ENCODE assay signal across 7 cellular contexts in genomic region chr7:152674860-152675760, GRCh38. TPM values are rescaled to one million over a fixed set of nuclear protein-coding genes. Genes with fewer than 3 reads are reported as not detected.
DNase-seq lines count a peak whose midpoint lies in the region; ATAC-seq and TF ChIP-seq lines count a peak whose summit lies in the region.

No MANE protein-coding gene starts in this region.

- ATAC-seq in GM21723 (IDR thresholded peaks at IDR 0.05; ENCODE audit: unreplicated experiment), result peak; percentile 42
- ATAC-seq in SK-N-SH treated with all-trans-retinoic acid at 6 μM for 48 hours, result peak; percentile 67

- H3K27me3 Mint-ChIP-seq in endothelial cell (ENCODE audit: unreplicated experiment), result no peaks in the 10 kb centered on the region

- peak overlapping the region; percentile 98 for H3K4me3 Mint-ChIP-seq in endothelial cell (ENCODE audit: unreplicated experiment)

- H3K4me1 ChIP-seq in ES-I3 (ENCODE audit: insufficient read depth, low read length) (no peaks in the 10 kb centered on the region), neutrophil (ENCODE audit: control insufficient read depth in 1 of 2, insufficient read depth in 1 of 2, low read depth in 1 of 2, low read length in 1 of 2) (peaks cover 25 to 26% of the 10 kb centered on the region in 2 experiments)

- peak overlapping the region; percentile 91 for H3K9ac ChIP-seq in ES-I3 (ENCODE audit: low read depth, low read length)

- no peak overlapping the region for H3K27ac Mint-ChIP-seq in endothelial cell (ENCODE audit: unreplicated experiment)

- peaks cover 3% of the 10 kb centered on the region; the same call in 1 of the 2 replicates for H3K36me3 ChIP-seq in ES-I3 (ENCODE audit: insufficient read depth, low read length)
- H3K36me3 ChIP-seq in neutrophil, result no peaks in the 10 kb centered on the region

- DNase-seq in M059J (ENCODE audit: low read depth) (peak; percentile 32), endothelial cell (ENCODE audit: low spot score) (no peak), SKM-1 treated with dmso at 0.1 percent for 144 hours (lab: John Stamatoyannopoulos, UW; ENCODE audit: unreplicated experiment) (no peak)

- no peaks in the 10 kb centered on the region for H3K36me3 Mint-ChIP-seq in endothelial cell (ENCODE audit: low read depth, unreplicated experiment)

- H3K27ac ChIP-seq in neutrophil, result peak overlapping the region; percentile 86

- H3K9me3 Mint-ChIP-seq in endothelial cell (ENCODE audit: unreplicated experiment), result no peaks in the 10 kb centered on the region

- peaks cover 9% of the 10 kb centered on the region for H3K4me1 Mint-ChIP-seq in endothelial cell (ENCODE audit: unreplicated experiment)

- H3K9me3 ChIP-seq in ES-I3 (ENCODE audit: control insufficient read depth, insufficient read depth, low read length), result no peaks in the 10 kb centered on the region
- H3K9me3 ChIP-seq in neutrophil, result no peaks in the 10 kb centered on the region

- TF ChIP-seq CTCF in endothelial cell (IDR thresholded peaks at IDR 0.05; ENCODE audit: unreplicated experiment) (no peak), neutrophil (IDR thresholded peaks at IDR 0.05) (no peak)

- H3K4me3 ChIP-seq in neutrophil (ENCODE audit: low read depth in 1 of 2, low read length in 1 of 2), result peak overlapping the region; percentile 84 to 85

- no peaks in the 10 kb centered on the region for H3K27me3 ChIP-seq in neutrophil

TF ChIP-seq in SK-N-SH treated with all-trans-retinoic acid at 6 μM for 48 hours, 23 proteins besides CTCF, POLR2A, EP300 and RAD21:
- no peak for TF ChIP-seq ZNF8 (CRISPR knock-in tag; IDR thresholded peaks at IDR 0.05)
- TF ChIP-seq ISL1 (CRISPR knock-in tag; IDR thresholded peaks at IDR 0.05), result peak; percentile 17; the same call in 1 of the 2 replicates
- peak; percentile 56; the same call in 1 of the 2 replicates for TF ChIP-seq TCF4 (CRISPR knock-in tag; IDR thresholded peaks at IDR 0.05; ENCODE audit: borderline replicate concordance)
- TF ChIP-seq TSHZ2 (CRISPR knock-in tag; IDR thresholded peaks at IDR 0.05), result 0 out of 2 replicates have a peak, but pooled peaks have one; percentile 21

RNA-seq across cellular contexts. Expression of gene XRCC2, which starts 0.8 kb away (rescaled TPM):
- 9.4 and 11.2 TPM in 2 replicates for total RNA-seq in M059J (2014; rRNA removed; shearing (Covaris generic))
- 2.9 TPM for total RNA-seq in endothelial cell (ENCODE audit: unreplicated experiment)
